8 cellular contexts compared by ENCODE assay signal in genomic region chr22:31212783-31213626, GRCh38. TPM values are rescaled to one million over a fixed set of nuclear protein-coding genes. Genes with fewer than 3 reads are reported as not detected.
DNase-seq lines count a peak whose midpoint lies in the region; ATAC-seq and TF ChIP-seq lines count a peak whose summit lies in the region.

No MANE protein-coding gene starts in this region.

- H3K9me3 ChIP-seq in testis = no peaks in the 10 kb centered on the region

- H3K27ac Mint-ChIP-seq in activated CD4-positive, alpha-beta T cell treated with anti-CD3 and anti-CD28 coated beads, Interleukin-2, amount 10 ng/mL, durations not matched to agents 24 days and 14 days = peak overlapping the region; percentile 86
- peak overlapping the region; percentile 83 for H3K27ac Mint-ChIP-seq in activated T-helper 1 cell treated with anti-CD3 and anti-CD28 coated beads, Interleukin-12 subunit alpha, Interleukin-12 subunit beta, Interleukin-2, Interleukin-4 antibody, amounts not matched to agents 30 ng/mL and 10 ng/mL and 1 ng/mL, durations not matched to agents 14 hours and 24 hours and 36 hours

- peak; percentile 6 for ATAC-seq in left colon
- ATAC-seq in GM18868 (IDR thresholded peaks at IDR 0.05; ENCODE audit: unreplicated experiment) = no peak

- no peaks in the 10 kb centered on the region for H3K9me3 Mint-ChIP-seq in activated CD4-positive, alpha-beta T cell treated with anti-CD3 and anti-CD28 coated beads, Interleukin-2, amount 10 ng/mL, durations not matched to agents 24 days and 14 days
- no peaks in the 10 kb centered on the region for H3K9me3 Mint-ChIP-seq in activated T-helper 1 cell treated with anti-CD3 and anti-CD28 coated beads, Interleukin-12 subunit alpha, Interleukin-12 subunit beta, Interleukin-2, Interleukin-4 antibody, amounts not matched to agents 30 ng/mL and 10 ng/mL and 1 ng/mL, durations not matched to agents 14 hours and 24 hours and 36 hours

- H3K27ac ChIP-seq in testis = peak overlapping the region; percentile 61 to 84

- WGBS in testis, 2 donors = 25 to 26% methylated on average over 10 to 11 of the region's 11 CpGs

- H3K4me1 Mint-ChIP-seq in activated CD4-positive, alpha-beta T cell treated with anti-CD3 and anti-CD28 coated beads, Interleukin-2, amount 10 ng/mL, durations not matched to agents 24 days and 14 days = peaks cover 50% of the 10 kb centered on the region
- H3K4me1 Mint-ChIP-seq in activated T-helper 1 cell treated with anti-CD3 and anti-CD28 coated beads, Interleukin-12 subunit alpha, Interleukin-12 subunit beta, Interleukin-2, Interleukin-4 antibody, amounts not matched to agents 30 ng/mL and 10 ng/mL and 1 ng/mL, durations not matched to agents 14 hours and 24 hours and 36 hours (ENCODE audit: low read depth) = peaks cover 62% of the 10 kb centered on the region

- no peaks in the 10 kb centered on the region for H3K36me3 Mint-ChIP-seq in activated CD4-positive, alpha-beta T cell treated with anti-CD3 and anti-CD28 coated beads, Interleukin-2, amount 10 ng/mL, durations not matched to agents 24 days and 14 days (ENCODE audit: low read depth)
- peaks cover 15% of the 10 kb centered on the region for H3K36me3 Mint-ChIP-seq in activated T-helper 1 cell treated with anti-CD3 and anti-CD28 coated beads, Interleukin-12 subunit alpha, Interleukin-12 subunit beta, Interleukin-2, Interleukin-4 antibody, amounts not matched to agents 30 ng/mL and 10 ng/mL and 1 ng/mL, durations not matched to agents 14 hours and 24 hours and 36 hours (ENCODE audit: low read depth)

- TF ChIP-seq CTCF in testis (IDR thresholded peaks at IDR 0.05) = no peak

- peak overlapping the region; percentile 77 to 95 for H3K4me3 ChIP-seq in testis

- DNase-seq in activated CD4-positive, alpha-beta T cell treated with anti-CD3 and anti-CD28 coated beads, Interleukin-2, amount 10 ng/mL, durations not matched to agents 24 days and 14 days = peak; percentile 66
- no peak for DNase-seq in activated CD4-positive, alpha-beta T cell treated with anti-CD3 and anti-CD28 coated beads for 4 hours
- DNase-seq in activated T-helper 1 cell treated with anti-CD3 and anti-CD28 coated beads, Interleukin-12 subunit alpha, Interleukin-12 subunit beta, Interleukin-2, Interleukin-4 antibody, amounts not matched to agents 30 ng/mL and 10 ng/mL and 1 ng/mL, durations not matched to agents 14 hours and 24 hours and 36 hours (ENCODE audit: low spot score) = no peak
- DNase-seq in left colon (no peak), testis (no peak), SIG-M5 treated with dmso at 0.1 percent for 504 hours (lab: John Stamatoyannopoulos, UW; ENCODE audit: unreplicated experiment) (no peak), NCI-H2107 (lab: John Stamatoyannopoulos, UW) (no peak)

- H3K27me3 ChIP-seq in testis = no peaks in the 10 kb centered on the region

- H3K4me3 Mint-ChIP-seq in activated CD4-positive, alpha-beta T cell treated with anti-CD3 and anti-CD28 coated beads, Interleukin-2, amount 10 ng/mL, durations not matched to agents 24 days and 14 days = peak overlapping the region; percentile 88
- peak overlapping the region; percentile 89 for H3K4me3 Mint-ChIP-seq in activated T-helper 1 cell treated with anti-CD3 and anti-CD28 coated beads, Interleukin-12 subunit alpha, Interleukin-12 subunit beta, Interleukin-2, Interleukin-4 antibody, amounts not matched to agents 30 ng/mL and 10 ng/mL and 1 ng/mL, durations not matched to agents 14 hours and 24 hours and 36 hours

- H3K36me3 ChIP-seq in testis (ENCODE audit: low read depth, missing control alignments) = no peaks in the 10 kb centered on the region

- H3K4me1 ChIP-seq in testis = peaks cover 22% of the 10 kb centered on the region

- no peaks in the 10 kb centered on the region for H3K27me3 Mint-ChIP-seq in activated CD4-positive, alpha-beta T cell treated with anti-CD3 and anti-CD28 coated beads, Interleukin-2, amount 10 ng/mL, durations not matched to agents 24 days and 14 days
- no peaks in the 10 kb centered on the region for H3K27me3 Mint-ChIP-seq in activated T-helper 1 cell treated with anti-CD3 and anti-CD28 coated beads, Interleukin-12 subunit alpha, Interleukin-12 subunit beta, Interleukin-2, Interleukin-4 antibody, amounts not matched to agents 30 ng/mL and 10 ng/mL and 1 ng/mL, durations not matched to agents 14 hours and 24 hours and 36 hours (ENCODE audit: insufficient read depth)

- TF ChIP-seq POLR2A in testis (IDR thresholded peaks at IDR 0.05) = no peak

- intact Hi-C loops in activated CD4-positive, alpha-beta T cell treated with anti-CD3 and anti-CD28 coated beads, Interleukin-2, amount 10 ng/mL, durations not matched to agents 24 days and 14 days (cut with micrococcal nuclease) = loop anchor here (1.0 to 2.0 kb wide), 5 partner anchors 18 to 244 kb away; partner anchors contain the start of genes MORC2, PIK3IP1 and TUG1
- intact Hi-C loops in activated T-helper 1 cell treated with anti-CD3 and anti-CD28 coated beads, Interleukin-12 subunit alpha, Interleukin-12 subunit beta, Interleukin-2, Interleukin-4 antibody, amounts not matched to agents 30 ng/mL and 10 ng/mL and 1 ng/mL, durations not matched to agents 14 hours and 24 hours and 36 hours (cut with micrococcal nuclease) = loop anchor here (1.0 to 10.0 kb wide), 12 partner anchors 16 to 548 kb away; partner anchors contain the start of genes DUSP18, MORC2, PIK3IP1 and PRR14L
- intact Hi-C loops in left colon (cut with DNase I, micrococcal nuclease) (loop anchor here in 1 of 2 donors (10.0 kb wide), 1 partner anchor 62 kb away; no protein-coding TSS in a partner anchor), testis (cut with DNase I; ENCODE audit: low total_unique reads) (no loop called here)

RNA-seq across cellular contexts. Expression of gene LIMK2, which starts 0.9 kb away (rescaled TPM):
- 34.2 and 35.9 TPM in 2 replicates for total RNA-seq in activated CD4-positive, alpha-beta T cell treated with anti-CD3 and anti-CD28 coated beads, Interleukin-2, amount 10 ng/mL, durations not matched to agents 24 days and 14 days
- 39.8 and 40.7 TPM in 2 replicates for total RNA-seq in activated T-helper 1 cell treated with anti-CD3 and anti-CD28 coated beads, Interleukin-12 subunit alpha, Interleukin-12 subunit beta, Interleukin-2, Interleukin-4 antibody, amounts not matched to agents 30 ng/mL and 10 ng/mL and 1 ng/mL, durations not matched to agents 14 hours and 24 hours and 36 hours
- 100 to 1,000 TPM; 102 to 142 TPM for total RNA-seq in left colon
- 100 to 1,000 TPM in 1 of 2 donors, 10 to 100 TPM in 1; 94.0 to 101 TPM for total RNA-seq in testis
- polyA plus RNA-seq in testis (ENCODE audit: insufficient read depth, low read depth, low replicate concordance) = 51.7 TPM

RNA-seq across cellular contexts. Expression of gene RNF185, which starts 53.0 kb away (rescaled TPM):
- 17.0 and 19.4 TPM in 2 replicates for total RNA-seq in activated CD4-positive, alpha-beta T cell treated with anti-CD3 and anti-CD28 coated beads, Interleukin-2, amount 10 ng/mL, durations not matched to agents 24 days and 14 days
- total RNA-seq in activated T-helper 1 cell treated with anti-CD3 and anti-CD28 coated beads, Interleukin-12 subunit alpha, Interleukin-12 subunit beta, Interleukin-2, Interleukin-4 antibody, amounts not matched to agents 30 ng/mL and 10 ng/mL and 1 ng/mL, durations not matched to agents 14 hours and 24 hours and 36 hours = 18.7 and 19.6 TPM in 2 replicates
- 10 to 100 TPM; 36.6 to 40.5 TPM for total RNA-seq in left colon
- total RNA-seq in testis = 10 to 100 TPM; 30.0 to 32.4 TPM
- polyA plus RNA-seq in testis (ENCODE audit: insufficient read depth, low read depth, low replicate concordance) = 33.2 TPM
